Comparison of ENCODE assay signal across 2 cellular contexts in the genomic region with DNA sequence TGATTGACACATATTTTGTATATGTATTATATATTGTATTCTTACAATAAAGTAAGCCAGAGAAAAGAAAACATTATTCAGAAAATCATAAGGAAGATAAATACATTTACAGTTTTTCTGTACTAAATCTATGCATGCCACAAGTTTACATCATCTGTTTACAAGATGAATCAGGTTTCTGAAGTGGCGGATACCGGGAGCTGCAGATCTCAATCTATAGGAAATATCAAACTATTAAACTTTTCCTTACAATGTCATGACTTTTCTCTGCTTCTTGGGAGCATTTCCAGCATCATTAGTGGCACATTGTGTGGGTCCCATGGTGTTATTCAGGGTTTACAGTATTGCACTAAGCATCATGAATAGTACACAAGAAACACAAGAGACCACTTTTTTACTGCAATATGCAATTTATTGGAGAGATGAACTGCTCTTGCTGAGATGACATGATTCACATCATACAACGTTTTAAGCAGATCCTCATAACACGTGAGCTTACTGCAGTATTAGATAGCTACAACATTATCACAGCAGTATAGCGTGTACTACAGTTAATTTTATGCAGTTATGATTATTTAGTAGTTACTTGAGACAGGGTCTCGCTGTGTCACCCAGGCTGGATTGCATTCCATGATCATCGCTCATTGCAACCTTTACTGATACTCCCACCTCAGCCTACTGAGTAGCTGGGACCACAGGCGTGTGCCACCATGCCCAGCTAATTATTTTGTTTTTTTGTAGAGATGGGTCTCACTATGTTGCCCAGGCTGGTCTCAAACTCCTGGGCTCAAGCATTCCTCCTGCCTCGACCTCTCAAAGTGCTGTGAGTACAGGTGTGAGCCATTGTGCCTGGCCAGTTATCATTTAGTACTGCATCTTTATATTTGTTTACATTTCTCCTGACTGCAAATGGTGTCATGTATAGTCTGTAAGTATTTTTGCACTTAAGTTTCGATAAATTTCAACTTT.
TF ChIP-seq lines count a peak whose summit lies in the region.

No MANE protein-coding gene starts in this region.

TF ChIP-seq in HCT116, 20 proteins besides CTCF, POLR2A, EP300 and RAD21:
- TF ChIP-seq JUND (IDR thresholded peaks at IDR 0.05) = no peak
- TF ChIP-seq ELF1 (IDR thresholded peaks at IDR 0.05; ENCODE audit: borderline replicate concordance, low read depth) = no peak
- TF ChIP-seq, protein P1, sequence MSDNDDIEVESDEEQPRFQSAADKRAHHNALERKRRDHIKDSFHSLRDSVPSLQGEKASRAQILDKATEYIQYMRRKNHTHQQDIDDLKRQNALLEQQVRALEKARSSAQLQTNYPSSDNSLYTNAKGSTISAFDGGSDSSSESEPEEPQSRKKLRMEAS (IDR thresholded peaks at IDR 0.05) = no peak
- no peak for TF ChIP-seq SP1 (IDR thresholded peaks at IDR 0.05; ENCODE audit: low read depth)
- no peak for TF ChIP-seq ZFX (IDR thresholded peaks at IDR 0.05)
- TF ChIP-seq EZH2 (IDR thresholded peaks at IDR 0.05) = no peak
- no peak for TF ChIP-seq EZH2phosphoT487 (IDR thresholded peaks at IDR 0.05; ENCODE audit: borderline replicate concordance)
- TF ChIP-seq ZNF274 (IDR thresholded peaks at IDR 0.05; ENCODE audit: low read depth, low read length) = no peak
- no peak for TF ChIP-seq TCF7L2 (IDR thresholded peaks at IDR 0.05; ENCODE audit: borderline replicate concordance, extremely low read depth, insufficient read depth, insufficient read length)
- TF ChIP-seq FOSL1 (IDR thresholded peaks at IDR 0.05; ENCODE audit: low read depth) = no peak; the same call in 1 of the 2 replicates
- no peak for TF ChIP-seq CEBPB (IDR thresholded peaks at IDR 0.05; ENCODE audit: low read depth)
- TF ChIP-seq, protein P2, sequence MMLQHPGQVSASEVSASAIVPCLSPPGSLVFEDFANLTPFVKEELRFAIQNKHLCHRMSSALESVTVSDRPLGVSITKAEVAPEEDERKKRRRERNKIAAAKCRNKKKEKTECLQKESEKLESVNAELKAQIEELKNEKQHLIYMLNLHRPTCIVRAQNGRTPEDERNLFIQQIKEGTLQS (IDR thresholded peaks at IDR 0.05) = no peak
- no peak for TF ChIP-seq EGR1 (IDR thresholded peaks at IDR 0.05; ENCODE audit: low read depth)
- TF ChIP-seq, protein P3, sequence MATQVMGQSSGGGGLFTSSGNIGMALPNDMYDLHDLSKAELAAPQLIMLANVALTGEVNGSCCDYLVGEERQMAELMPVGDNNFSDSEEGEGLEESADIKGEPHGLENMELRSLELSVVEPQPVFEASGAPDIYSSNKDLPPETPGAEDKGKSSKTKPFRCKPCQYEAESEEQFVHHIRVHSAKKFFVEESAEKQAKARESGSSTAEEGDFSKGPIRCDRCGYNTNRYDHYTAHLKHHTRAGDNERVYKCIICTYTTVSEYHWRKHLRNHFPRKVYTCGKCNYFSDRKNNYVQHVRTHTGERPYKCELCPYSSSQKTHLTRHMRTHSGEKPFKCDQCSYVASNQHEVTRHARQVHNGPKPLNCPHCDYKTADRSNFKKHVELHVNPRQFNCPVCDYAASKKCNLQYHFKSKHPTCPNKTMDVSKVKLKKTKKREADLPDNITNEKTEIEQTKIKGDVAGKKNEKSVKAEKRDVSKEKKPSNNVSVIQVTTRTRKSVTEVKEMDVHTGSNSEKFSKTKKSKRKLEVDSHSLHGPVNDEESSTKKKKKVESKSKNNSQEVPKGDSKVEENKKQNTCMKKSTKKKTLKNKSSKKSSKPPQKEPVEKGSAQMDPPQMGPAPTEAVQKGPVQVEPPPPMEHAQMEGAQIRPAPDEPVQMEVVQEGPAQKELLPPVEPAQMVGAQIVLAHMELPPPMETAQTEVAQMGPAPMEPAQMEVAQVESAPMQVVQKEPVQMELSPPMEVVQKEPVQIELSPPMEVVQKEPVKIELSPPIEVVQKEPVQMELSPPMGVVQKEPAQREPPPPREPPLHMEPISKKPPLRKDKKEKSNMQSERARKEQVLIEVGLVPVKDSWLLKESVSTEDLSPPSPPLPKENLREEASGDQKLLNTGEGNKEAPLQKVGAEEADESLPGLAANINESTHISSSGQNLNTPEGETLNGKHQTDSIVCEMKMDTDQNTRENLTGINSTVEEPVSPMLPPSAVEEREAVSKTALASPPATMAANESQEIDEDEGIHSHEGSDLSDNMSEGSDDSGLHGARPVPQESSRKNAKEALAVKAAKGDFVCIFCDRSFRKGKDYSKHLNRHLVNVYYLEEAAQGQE (IDR thresholded peaks at IDR 0.05; ENCODE audit: low read depth) = no peak
- no peak for TF ChIP-seq SIN3A (IDR thresholded peaks at IDR 0.05; ENCODE audit: low read depth)
- TF ChIP-seq, protein P4, sequence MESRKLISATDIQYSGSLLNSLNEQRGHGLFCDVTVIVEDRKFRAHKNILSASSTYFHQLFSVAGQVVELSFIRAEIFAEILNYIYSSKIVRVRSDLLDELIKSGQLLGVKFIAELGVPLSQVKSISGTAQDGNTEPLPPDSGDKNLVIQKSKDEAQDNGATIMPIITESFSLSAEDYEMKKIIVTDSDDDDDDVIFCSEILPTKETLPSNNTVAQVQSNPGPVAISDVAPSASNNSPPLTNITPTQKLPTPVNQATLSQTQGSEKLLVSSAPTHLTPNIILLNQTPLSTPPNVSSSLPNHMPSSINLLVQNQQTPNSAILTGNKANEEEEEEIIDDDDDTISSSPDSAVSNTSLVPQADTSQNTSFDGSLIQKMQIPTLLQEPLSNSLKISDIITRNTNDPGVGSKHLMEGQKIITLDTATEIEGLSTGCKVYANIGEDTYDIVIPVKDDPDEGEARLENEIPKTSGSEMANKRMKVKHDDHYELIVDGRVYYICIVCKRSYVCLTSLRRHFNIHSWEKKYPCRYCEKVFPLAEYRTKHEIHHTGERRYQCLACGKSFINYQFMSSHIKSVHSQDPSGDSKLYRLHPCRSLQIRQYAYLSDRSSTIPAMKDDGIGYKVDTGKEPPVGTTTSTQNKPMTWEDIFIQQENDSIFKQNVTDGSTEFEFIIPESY (IDR thresholded peaks at IDR 0.05; ENCODE audit: extremely low read depth, insufficient replicate concordance, low read length) = no peak
- TF ChIP-seq YY1 (IDR thresholded peaks at IDR 0.05; ENCODE audit: extremely low read depth, insufficient replicate concordance, low read depth, low read length) = no peak
- no peak for TF ChIP-seq CBX3 (IDR thresholded peaks at IDR 0.05; ENCODE audit: low read depth)
- TF ChIP-seq SRF (IDR thresholded peaks at IDR 0.05; ENCODE audit: low read depth) = no peak
TF ChIP-seq in HCT116: peak in this region for 0.

TF ChIP-seq in GM23338, 12 proteins besides CTCF, POLR2A, EP300 and RAD21:
- TF ChIP-seq EZH2phosphoT487 (IDR thresholded peaks at IDR 0.05; ENCODE audit: unreplicated experiment) (no peak), ZNF331 (CRISPR knock-in tag; IDR thresholded peaks at IDR 0.05; ENCODE audit: low read depth) (no peak)
TF ChIP-seq in GM23338: peak in this region for 0.
